In the genomic region with DNA sequence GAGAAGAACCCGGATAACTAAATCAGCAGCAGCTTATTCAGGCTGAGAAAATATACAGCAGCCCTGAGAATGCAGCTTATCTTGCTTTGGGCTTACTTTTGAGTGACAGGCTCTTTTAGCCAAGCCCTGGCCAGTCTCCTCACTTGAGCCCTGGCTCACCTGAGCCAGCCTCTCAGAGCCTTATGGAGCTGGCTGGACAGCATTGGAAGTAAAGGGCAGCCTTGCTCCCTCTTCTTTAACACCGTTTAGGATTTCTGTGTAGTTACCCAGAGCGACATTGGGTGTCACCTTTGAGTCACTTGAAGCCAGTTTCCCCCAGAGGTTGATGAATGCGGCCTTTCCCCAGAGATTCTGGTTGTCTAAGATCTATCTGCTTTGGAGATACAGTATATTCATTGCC, we compare ENCODE assay signal across 9 cellular contexts. TPM values are rescaled to one million over a fixed set of nuclear protein-coding genes. Genes with fewer than 3 reads are reported as not detected.
A peak's percentile ranks its signal among the peaks of the same experiment; 100 is the strongest.
DNase-seq lines count a peak whose midpoint lies in the region; ATAC-seq, FAIRE-seq and TF ChIP-seq lines count a peak whose summit lies in the region.
"Had no signal": no experiment of that assay in that cellular context is flagged by ENCODE, and none has a peak within 500 bp of the region (broad histone marks: within the 10 kb centered on the region; RNA-seq: fewer than 3 reads in every experiment).

No MANE protein-coding gene starts in this region.

- in situ Hi-C loops in HepG2 (cut with HindIII; ENCODE audit: extremely low pct_ligation_motif_present, low pct_unique_long_range_greater_than_20kb), result no loop called here

- TF ChIP-seq EP300 in HepG2 (IDR thresholded peaks at IDR 0.05; ENCODE audit: low read depth in 2 of 2, low read length in 2 of 2), result 0 out of 4 replicates have a peak, but pooled peaks of 1 of the 2 experiments have one; percentile 19
- TF ChIP-seq EP300 in HepG2 (CRISPR knock-in tag; IDR thresholded peaks at IDR 0.05; ENCODE audit: borderline replicate concordance), result no peak

- ATAC-seq in HepG2, result peak; percentile 97

- CTCF ChIA-PET in AG04450 (lab: Charles Lee), result interaction anchor here (0.8 to 1.9 kb wide), 2 partner anchors 113 to 118 kb away, joined by 6 to 32 read pairs; no protein-coding TSS in a partner anchor
- CTCF ChIA-PET in HepG2 (lab: Yijun Ruan, JAX; ENCODE audit: low intra/inter-chr PET ratio, low total read pairs), result interaction anchor here (2.8 kb wide), 1 partner anchor 117 kb away, joined by 59 read pairs; no protein-coding TSS in a partner anchor

- no peak overlapping the region for H2AFZ ChIP-seq in HepG2 (ENCODE audit: low read length)

- POLR2A ChIA-PET in AG04450 (lab: Yijun Ruan, JAX), result no interaction called here
- POLR2A ChIA-PET in HepG2 (lab: Yijun Ruan, JAX), result interaction anchor here (0.8 to 1.5 kb wide), 3 partner anchors 27 to 118 kb away, joined by 3 to 10 read pairs (median 4); partner anchors contain the start of genes GSPT1 and SNX29

- TF ChIP-seq POLR2A in HepG2 (IDR thresholded peaks at IDR 0.05; ENCODE audit: insufficient read depth in 1 of 2, low read depth in 2 of 2, low read length in 2 of 2), result no peak

- H3K36me3 ChIP-seq in HepG2 (replicated peaks in 1 of 2; ENCODE audit: control insufficient read depth in 1 of 2, insufficient read depth in 2 of 2, low read length in 2 of 2), result no peaks in the 10 kb centered on the region

- intact Hi-C loops in HepG2 (cut with micrococcal nuclease; ENCODE audit: unreplicated experiment), result loop anchor here (1.0 kb wide), 2 partner anchors 33 to 119 kb away; no protein-coding TSS in a partner anchor

- peak; percentile 77 for TF ChIP-seq RAD21 in HepG2 (CRISPR knock-in tag; IDR thresholded peaks at IDR 0.05)

- H3K4me1 ChIP-seq in HepG2 (ENCODE audit: insufficient read depth, low read length), result peaks cover 25% of the 10 kb centered on the region; the same call in 1 of the 2 replicates

- no peaks in the 10 kb centered on the region for H3K79me2 ChIP-seq in HepG2 (ENCODE audit: insufficient read depth, low read length)

- BruUV-seq in HepG2 (replicated peaks; lab: Mats Ljungman, UMichigan), result no TSS peak

- no peak overlapping the region for H3K9ac ChIP-seq in HepG2 (ENCODE audit: insufficient read depth, low read depth, low read length)

- no peak overlapping the region for H3K4me2 ChIP-seq in HepG2 (ENCODE audit: low read depth, low read length)

- H3K9me3 ChIP-seq in AG04450 (ENCODE audit: control insufficient read depth, insufficient read depth, low read length), result no peaks in the 10 kb centered on the region
- H3K9me3 ChIP-seq in HepG2 (ENCODE audit: low read length), result no peaks in the 10 kb centered on the region

- FAIRE-seq in HepG2 (lab: Jason Lieb, UNC), result peak; percentile 96

- H3K27ac ChIP-seq in AG04450 (ENCODE audit: low read depth, low read length), result no peak overlapping the region
- H3K27ac ChIP-seq in caudate nucleus (ENCODE audit: low read depth, low read length), result no peak overlapping the region
- no peak overlapping the region for H3K27ac ChIP-seq in HepG2 (ENCODE audit: extremely low read length, insufficient read depth, low read length)
- H3K27ac ChIP-seq: epithelial cell of prostate had no signal

- TF ChIP-seq CTCF in AG04450 (IDR thresholded peaks at IDR 0.05; ENCODE audit: low read depth, low read length) (peak; percentile 44), GM12801 (IDR thresholded peaks at IDR 0.05; ENCODE audit: extremely low read depth, insufficient read length) (peak; percentile 76), HepG2 (CRISPR knock-in tag; IDR thresholded peaks at IDR 0.05) (peak; percentile 93)

- no peaks in the 10 kb centered on the region for H3K27me3 ChIP-seq in AG04450 (ENCODE audit: control insufficient read depth, insufficient read depth, low read length)
- H3K27me3 ChIP-seq in HepG2 (ENCODE audit: control insufficient read depth in 1 of 2, insufficient read depth in 2 of 2, low read length in 2 of 2), result peaks cover 0 to 12% of the 10 kb centered on the region in 2 experiments; a peak in 2 of 5 replicates

- WGBS in HepG2 (ENCODE audit: low lambda C conversion rate), result 26% methylated on average over 4 of the region's 4 CpGs

- DNase-seq in AG04450 (ENCODE audit: low read depth, low spot score) (no peak), HPDE6-E6E7 (ENCODE audit: extremely low spot score) (peak; percentile 51), NOMO-1 treated with dmso at 0.1 percent for 144 hours (lab: John Stamatoyannopoulos, UW; ENCODE audit: unreplicated experiment) (peak; percentile 12), caudate nucleus (lab: John Stamatoyannopoulos, UW) (peak in 38 of 61 donors; percentile 2 to 72 (median 16)), HepG2 (ENCODE audit: low spot score) (peak; percentile 73), UCSD-AML1 (lab: John Stamatoyannopoulos, UW; ENCODE audit: unreplicated experiment) (no peak), cortex of kidney (lab: John Stamatoyannopoulos, UW) (no peak)

- H4K20me1 ChIP-seq in HepG2 (ENCODE audit: insufficient read depth, low read length), result no peaks in the 10 kb centered on the region

- no peak overlapping the region for H3K4me3 ChIP-seq in AG04450 (ENCODE audit: low read depth, low read length)
- H3K4me3 ChIP-seq in HepG2 (replicated peaks in 1 of 3; ENCODE audit: insufficient read depth in 1 of 3, low read depth in 2 of 3, low read length in 3 of 3), result no peak overlapping the region

RNA-seq across cellular contexts. Expression of gene NPIPB2, which starts 7.7 kb away (rescaled TPM):
- polyA plus RNA-seq in AG04450 (2011; rRNA removed) (5.2 and 5.8 TPM in 2 replicates), HepG2 (2011; rRNA removed) (3.2 and 4.1 TPM in 2 replicates)
- 2.0 and 5.0 TPM in 2 replicates for polyA minus RNA-seq in AG04450 (2011; rRNA and poly(A)+ RNA removed)
- total RNA-seq in HepG2 (2016; rRNA removed; fragmentation: Illumina TruSeq; extraction: Trizol), result 1.8 TPM in 1 of 2 replicates, not detected in the other
- 0.62 TPM in 1 of 2 replicates, not detected in the other for total RNA-seq in HepG2 (2016; cell fraction: cytosol; rRNA removed; fragmentation: Illumina TruSeq; extraction: Trizol; ENCODE audit: low read depth)
- 0.80 TPM in 1 of 2 replicates, not detected in the other for total RNA-seq in HepG2 (2016; cell fraction: insoluble cytoplasmic fraction; rRNA removed; fragmentation: Illumina TruSeq; extraction: Trizol)
- total RNA-seq in HepG2 (2016; cell fraction: membrane; rRNA removed; fragmentation: Illumina TruSeq; extraction: Trizol), result 0.90 TPM in 1 of 2 replicates, not detected in the other
- total RNA-seq in HepG2 (2016; cell fraction: nucleus; rRNA removed; fragmentation: Illumina TruSeq; extraction: Trizol), result 5.1 and 6.2 TPM in 2 replicates
- 0.36 TPM in 2 replicates for polyA plus RNA-seq in HepG2 (2011; cell fraction: cytosol; rRNA removed)
- polyA plus RNA-seq in HepG2 (2011; cell fraction: nucleus; rRNA removed), result 14.3 and 18.9 TPM in 2 replicates
- polyA plus RNA-seq in HepG2 (2012), result 4.7 and 8.0 TPM in 2 replicates
- not detected in 2 replicates for polyA plus RNA-seq in HepG2 (2016; cell fraction: cytosol; fragmentation: Illumina TruSeq; extraction: Trizol; ENCODE audit: low read depth)
- polyA plus RNA-seq in HepG2 (2016; cell fraction: insoluble cytoplasmic fraction; fragmentation: Illumina TruSeq; extraction: Trizol; ENCODE audit: low read depth), result 1.3 and 1.4 TPM in 2 replicates
- polyA plus RNA-seq in HepG2 (2016; cell fraction: membrane; fragmentation: Illumina TruSeq; extraction: Trizol; ENCODE audit: low read depth), result 0.79 TPM in 1 of 2 replicates, not detected in the other
- 30.6 and 37.6 TPM in 2 replicates for polyA plus RNA-seq in HepG2 (2016; cell fraction: nucleus; fragmentation: Illumina TruSeq; extraction: Trizol; ENCODE audit: insufficient read depth, low read depth)
- 2.0 and 9.1 TPM in 2 replicates for polyA minus RNA-seq in HepG2 (2011; rRNA and poly(A)+ RNA removed; ENCODE audit: low replicate concordance)
- polyA minus RNA-seq in HepG2 (2011; cell fraction: cytosol; rRNA and poly(A)+ RNA removed), result 1.3 TPM in 1 of 2 replicates, not detected in the other
- 9.1 and 14.2 TPM in 2 replicates for polyA minus RNA-seq in HepG2 (2011; cell fraction: nucleus; rRNA and poly(A)+ RNA removed)

RNA-seq across cellular contexts. Expression of gene TNFRSF17, which starts 15.5 kb away (rescaled TPM):
- not detected in 2 replicates for polyA plus RNA-seq in AG04450 (2011; rRNA removed)
- polyA minus RNA-seq in AG04450 (2011; rRNA and poly(A)+ RNA removed), result not detected in 2 replicates
- total RNA-seq in HepG2 (2016; rRNA removed; fragmentation: Illumina TruSeq; extraction: Trizol), result not detected in 2 replicates
- total RNA-seq in HepG2 (2016; cell fraction: cytosol; rRNA removed; fragmentation: Illumina TruSeq; extraction: Trizol; ENCODE audit: low read depth), result not detected in 2 replicates
- not detected in 2 replicates for total RNA-seq in HepG2 (2016; cell fraction: insoluble cytoplasmic fraction; rRNA removed; fragmentation: Illumina TruSeq; extraction: Trizol)
- total RNA-seq in HepG2 (2016; cell fraction: membrane; rRNA removed; fragmentation: Illumina TruSeq; extraction: Trizol), result not detected in 2 replicates
- not detected in 2 replicates for total RNA-seq in HepG2 (2016; cell fraction: nucleus; rRNA removed; fragmentation: Illumina TruSeq; extraction: Trizol)
- polyA plus RNA-seq in HepG2 (2011; rRNA removed), result not detected in 2 replicates
- polyA plus RNA-seq in HepG2 (2011; cell fraction: cytosol; rRNA removed), result not detected in 2 replicates
- not detected in 2 replicates for polyA plus RNA-seq in HepG2 (2011; cell fraction: nucleus; rRNA removed)
- polyA plus RNA-seq in HepG2 (2012), result not detected in 2 replicates
- polyA plus RNA-seq in HepG2 (2016; cell fraction: cytosol; fragmentation: Illumina TruSeq; extraction: Trizol; ENCODE audit: low read depth), result not detected in 2 replicates
- polyA plus RNA-seq in HepG2 (2016; cell fraction: insoluble cytoplasmic fraction; fragmentation: Illumina TruSeq; extraction: Trizol; ENCODE audit: low read depth), result not detected in 2 replicates
- polyA plus RNA-seq in HepG2 (2016; cell fraction: membrane; fragmentation: Illumina TruSeq; extraction: Trizol; ENCODE audit: low read depth), result not detected in 2 replicates
- not detected in 2 replicates for polyA plus RNA-seq in HepG2 (2016; cell fraction: nucleus; fragmentation: Illumina TruSeq; extraction: Trizol; ENCODE audit: insufficient read depth, low read depth)
- polyA minus RNA-seq in HepG2 (2011; rRNA and poly(A)+ RNA removed; ENCODE audit: low replicate concordance), result not detected in 2 replicates
- polyA minus RNA-seq in HepG2 (2011; cell fraction: cytosol; rRNA and poly(A)+ RNA removed), result not detected in 2 replicates
- polyA minus RNA-seq in HepG2 (2011; cell fraction: nucleus; rRNA and poly(A)+ RNA removed), result not detected in 2 replicates

RNA-seq across cellular contexts. Expression of gene SNX29, which starts 27.0 kb away (rescaled TPM):
- polyA plus RNA-seq in AG04450 (2011; rRNA removed), result 11.6 and 13.5 TPM in 2 replicates
- polyA minus RNA-seq in AG04450 (2011; rRNA and poly(A)+ RNA removed), result 44.9 and 57.9 TPM in 2 replicates
- 5.2 and 6.5 TPM in 2 replicates for total RNA-seq in HepG2 (2016; rRNA removed; fragmentation: Illumina TruSeq; extraction: Trizol)
- total RNA-seq in HepG2 (2016; cell fraction: cytosol; rRNA removed; fragmentation: Illumina TruSeq; extraction: Trizol; ENCODE audit: low read depth), result 3.1 and 5.5 TPM in 2 replicates
- 3.4 and 4.6 TPM in 2 replicates for total RNA-seq in HepG2 (2016; cell fraction: insoluble cytoplasmic fraction; rRNA removed; fragmentation: Illumina TruSeq; extraction: Trizol)
- total RNA-seq in HepG2 (2016; cell fraction: membrane; rRNA removed; fragmentation: Illumina TruSeq; extraction: Trizol), result 2.5 and 3.3 TPM in 2 replicates
- 8.7 and 12.7 TPM in 2 replicates for total RNA-seq in HepG2 (2016; cell fraction: nucleus; rRNA removed; fragmentation: Illumina TruSeq; extraction: Trizol)
- polyA plus RNA-seq in HepG2 (2011; rRNA removed), result 3.4 TPM in 2 replicates
- polyA plus RNA-seq in HepG2 (2011; cell fraction: cytosol; rRNA removed), result 2.5 and 2.6 TPM in 2 replicates
- polyA plus RNA-seq in HepG2 (2011; cell fraction: nucleus; rRNA removed), result 4.1 and 4.5 TPM in 2 replicates
- polyA plus RNA-seq in HepG2 (2012), result 2.7 and 3.1 TPM in 2 replicates
- 0.49 and 0.50 TPM in 2 replicates for polyA plus RNA-seq in HepG2 (2016; cell fraction: cytosol; fragmentation: Illumina TruSeq; extraction: Trizol; ENCODE audit: low read depth)
- 2.6 and 3.8 TPM in 2 replicates for polyA plus RNA-seq in HepG2 (2016; cell fraction: insoluble cytoplasmic fraction; fragmentation: Illumina TruSeq; extraction: Trizol; ENCODE audit: low read depth)
- 0.64 and 0.65 TPM in 2 replicates for polyA plus RNA-seq in HepG2 (2016; cell fraction: membrane; fragmentation: Illumina TruSeq; extraction: Trizol; ENCODE audit: low read depth)
- polyA plus RNA-seq in HepG2 (2016; cell fraction: nucleus; fragmentation: Illumina TruSeq; extraction: Trizol; ENCODE audit: insufficient read depth, low read depth), result 3.4 and 3.7 TPM in 2 replicates
- 16.0 and 20.2 TPM in 2 replicates for polyA minus RNA-seq in HepG2 (2011; rRNA and poly(A)+ RNA removed; ENCODE audit: low replicate concordance)
- 2.9 and 3.2 TPM in 2 replicates for polyA minus RNA-seq in HepG2 (2011; cell fraction: cytosol; rRNA and poly(A)+ RNA removed)
- polyA minus RNA-seq in HepG2 (2011; cell fraction: nucleus; rRNA and poly(A)+ RNA removed), result 15.6 and 19.6 TPM in 2 replicates

RNA-seq across cellular contexts. Expression of gene GSPT1, which starts 33.8 kb away (rescaled TPM):
- polyA plus RNA-seq in AG04450 (2011; rRNA removed), result 106 and 139 TPM in 2 replicates
- 48.5 and 89.2 TPM in 2 replicates for polyA minus RNA-seq in AG04450 (2011; rRNA and poly(A)+ RNA removed)
- 316 and 449 TPM in 2 replicates for total RNA-seq in HepG2 (2016; rRNA removed; fragmentation: Illumina TruSeq; extraction: Trizol)
- 142 and 166 TPM in 2 replicates for total RNA-seq in HepG2 (2016; cell fraction: cytosol; rRNA removed; fragmentation: Illumina TruSeq; extraction: Trizol; ENCODE audit: low read depth)
- total RNA-seq in HepG2 (2016; cell fraction: insoluble cytoplasmic fraction; rRNA removed; fragmentation: Illumina TruSeq; extraction: Trizol), result 314 and 417 TPM in 2 replicates
- 280 and 333 TPM in 2 replicates for total RNA-seq in HepG2 (2016; cell fraction: membrane; rRNA removed; fragmentation: Illumina TruSeq; extraction: Trizol)
- 170 and 204 TPM in 2 replicates for total RNA-seq in HepG2 (2016; cell fraction: nucleus; rRNA removed; fragmentation: Illumina TruSeq; extraction: Trizol)
- polyA plus RNA-seq in HepG2 (2011; rRNA removed), result 98.6 and 120 TPM in 2 replicates
- 55.3 and 92.7 TPM in 2 replicates for polyA plus RNA-seq in HepG2 (2011; cell fraction: cytosol; rRNA removed)
- 39.3 and 51.1 TPM in 2 replicates for polyA plus RNA-seq in HepG2 (2011; cell fraction: nucleus; rRNA removed)
- polyA plus RNA-seq in HepG2 (2012), result 194 and 213 TPM in 2 replicates
- polyA plus RNA-seq in HepG2 (2016; cell fraction: cytosol; fragmentation: Illumina TruSeq; extraction: Trizol; ENCODE audit: low read depth), result 133 and 153 TPM in 2 replicates
- polyA plus RNA-seq in HepG2 (2016; cell fraction: insoluble cytoplasmic fraction; fragmentation: Illumina TruSeq; extraction: Trizol; ENCODE audit: low read depth), result 441 and 497 TPM in 2 replicates
- 227 and 277 TPM in 2 replicates for polyA plus RNA-seq in HepG2 (2016; cell fraction: membrane; fragmentation: Illumina TruSeq; extraction: Trizol; ENCODE audit: low read depth)
- 226 and 252 TPM in 2 replicates for polyA plus RNA-seq in HepG2 (2016; cell fraction: nucleus; fragmentation: Illumina TruSeq; extraction: Trizol; ENCODE audit: insufficient read depth, low read depth)
- polyA minus RNA-seq in HepG2 (2011; rRNA and poly(A)+ RNA removed; ENCODE audit: low replicate concordance), result 49.8 and 61.5 TPM in 2 replicates
- 151 and 204 TPM in 2 replicates for polyA minus RNA-seq in HepG2 (2011; cell fraction: cytosol; rRNA and poly(A)+ RNA removed)
- 104 and 140 TPM in 2 replicates for polyA minus RNA-seq in HepG2 (2011; cell fraction: nucleus; rRNA and poly(A)+ RNA removed)

Comparison
In these comparisons a context has a peak if more than half of its experiments do, and no peak if none do; other contexts are left out.
1. DNase-seq: peak in HPDE6-E6E7 (single experiment), NOMO-1 treated with dmso at 0.1 percent for 144 hours (single experiment), caudate nucleus (38 of 61) and HepG2 (single experiment); none in AG04450 (single experiment), UCSD-AML1 (single experiment) and cortex of kidney (single experiment).
2. Peak in every context shown above with its lines, with median percentiles within 50 percentile points of each other: CTCF ChIP-seq.